ENCODE assay signal across 1 cellular context in genomic region chr7:23383225-23383624, GRCh38.
TF ChIP-seq lines count a peak whose summit lies in the region.

No MANE protein-coding gene starts in this region.

TF ChIP-seq in HEK293, 187 proteins besides CTCF, POLR2A, EP300 and RAD21 (continued from another document):
- TF ChIP-seq ZNF623 (tag by site-specific recombination; IDR thresholded peaks at IDR 0.05) (no peak), TSHZ1 (tag by site-specific recombination; IDR thresholded peaks at IDR 0.05; ENCODE audit: borderline replicate concordance) (no peak), PRDM6 (tag by site-specific recombination; IDR thresholded peaks at IDR 0.05) (peak; percentile 64), KLF9 (tag by site-specific recombination; IDR thresholded peaks at IDR 0.05; ENCODE audit: low read depth) (no peak), ZSCAN18 (tag by site-specific recombination; IDR thresholded peaks at IDR 0.05) (no peak), ZXDB (tag by site-specific recombination; IDR thresholded peaks at IDR 0.05) (0 out of 2 replicates have a peak, but pooled peaks have one; percentile 14), ZNF626 (tag by site-specific recombination; IDR thresholded peaks at IDR 0.05) (no peak), ZNF214 (tag by site-specific recombination; IDR thresholded peaks at IDR 0.05; ENCODE audit: borderline replicate concordance) (no peak), ZNF645 (tag by site-specific recombination; IDR thresholded peaks at IDR 0.05) (no peak), ZNF324 (tag by site-specific recombination; IDR thresholded peaks at IDR 0.05) (no peak)
